In the genomic region with DNA sequence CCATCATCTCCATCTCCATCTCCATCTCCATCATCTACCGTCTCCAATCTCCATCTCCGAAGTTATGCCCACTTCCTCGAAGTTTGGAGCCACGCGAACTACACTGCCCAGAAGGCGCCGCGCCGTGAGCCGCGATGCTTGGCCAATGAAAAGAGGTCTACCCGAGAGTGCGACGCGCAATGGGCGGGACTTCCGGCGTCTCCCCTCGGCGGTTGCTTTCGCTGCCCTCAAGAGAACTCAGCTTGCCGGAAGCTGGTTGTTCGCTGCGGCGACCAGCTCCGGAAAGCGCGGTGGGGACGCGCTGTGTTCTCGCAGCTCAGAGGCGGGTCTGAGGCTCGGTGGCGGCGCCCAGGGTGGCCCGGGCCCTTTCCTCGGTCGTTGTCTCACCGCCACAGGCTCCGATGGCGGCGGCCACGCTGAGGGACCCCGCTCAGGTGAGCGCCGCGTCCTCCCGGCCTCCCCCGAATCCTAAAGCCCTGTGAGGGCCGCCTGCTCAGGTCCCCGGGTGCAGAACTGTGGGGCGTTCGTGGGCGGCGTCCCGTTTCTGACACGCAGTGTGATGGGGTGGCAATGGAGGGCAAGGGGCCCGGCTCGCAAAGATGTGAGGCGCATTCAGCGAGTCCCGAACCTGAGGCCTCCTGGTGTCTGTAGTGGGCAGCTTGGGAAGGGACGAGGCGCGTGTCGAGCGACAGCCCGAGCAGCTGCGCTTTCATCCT, we compare ENCODE assay signal across 8 cellular contexts. TPM values are rescaled to one million over a fixed set of nuclear protein-coding genes. Genes with fewer than 3 reads are reported as not detected.
DNase-seq lines count a peak whose midpoint lies in the region; ATAC-seq lines count a peak whose summit lies in the region.

A gene (plus strand): TSS at position 259 of the 716 bp plus-strand sequence. CDS start 143 bp downstream, at position 402.

- DNase-seq in Ammon's horn (ENCODE audit: low spot score) (peak; percentile 93), GM19238 (ENCODE audit: insufficient read length, low spot score) (peak; percentile 86), NCI-H524 treated with DMSO at 0.1 percent for 48 hours (lab: John Stamatoyannopoulos, UW) (peak; percentile 63), dedifferentiated amniotic fluid mesenchymal stem cell (ENCODE audit: extremely low spot score) (peak; percentile 96), left lobe of liver (ENCODE audit: low spot score) (peak; percentile 93)
- DNase-seq in activated CD4-positive, alpha-beta T cell treated with anti-CD3 and anti-CD28 coated beads for 4 hours: peak; percentile 94 to 95
- DNase-seq in stimulated activated CD4-positive, alpha-beta T cell treated with anti-CD3 and anti-CD28 coated beads, Interleukin-1b, Interleukin-23, amount 100 ng/mL, for 48 hours: peak; percentile 96

- peak; percentile 94 for ATAC-seq in HG03439 (IDR thresholded peaks at IDR 0.05; ENCODE audit: unreplicated experiment)
- peak; percentile 100 for ATAC-seq in left lobe of liver

RNA-seq across cellular contexts. Expression of the gene that starts here (rescaled TPM):
- total RNA-seq in left lobe of liver: 2.3 TPM

Comparison
In these comparisons a context has a peak if more than half of its experiments do, and no peak if none do; other contexts are left out.
1. Peak in every context shown above with its lines: DNase-seq and ATAC-seq.